ENCODE assay signal across 1 cellular context in the genomic region with DNA sequence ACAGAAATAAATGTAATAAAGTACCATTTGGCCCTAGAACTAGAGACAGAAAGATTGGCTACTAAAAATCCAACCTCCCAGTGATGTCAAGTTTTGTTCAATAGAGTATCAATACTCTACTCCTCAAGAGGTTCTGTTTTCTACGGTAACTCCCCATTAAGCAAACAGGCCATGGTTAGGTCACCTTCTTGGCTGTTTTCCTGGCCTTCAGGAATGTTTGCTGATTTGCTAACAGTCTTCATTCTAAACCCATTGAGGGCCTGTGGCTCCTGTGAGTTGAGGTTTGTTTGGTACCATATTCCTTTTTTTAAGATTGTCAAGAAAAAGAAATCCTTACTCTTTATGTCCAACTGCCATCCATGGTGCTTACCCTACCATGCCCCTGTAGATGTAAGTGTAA.
TF ChIP-seq lines count a peak whose summit lies in the region.

No MANE protein-coding gene starts in this region.

TF ChIP-seq in IMR-90, 13 proteins besides CTCF, POLR2A, EP300 and RAD21 (continued from another document):
- TF ChIP-seq, protein P1, sequence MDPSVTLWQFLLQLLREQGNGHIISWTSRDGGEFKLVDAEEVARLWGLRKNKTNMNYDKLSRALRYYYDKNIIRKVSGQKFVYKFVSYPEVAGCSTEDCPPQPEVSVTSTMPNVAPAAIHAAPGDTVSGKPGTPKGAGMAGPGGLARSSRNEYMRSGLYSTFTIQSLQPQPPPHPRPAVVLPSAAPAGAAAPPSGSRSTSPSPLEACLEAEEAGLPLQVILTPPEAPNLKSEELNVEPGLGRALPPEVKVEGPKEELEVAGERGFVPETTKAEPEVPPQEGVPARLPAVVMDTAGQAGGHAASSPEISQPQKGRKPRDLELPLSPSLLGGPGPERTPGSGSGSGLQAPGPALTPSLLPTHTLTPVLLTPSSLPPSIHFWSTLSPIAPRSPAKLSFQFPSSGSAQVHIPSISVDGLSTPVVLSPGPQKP (IDR thresholded peaks at IDR 0.05; ENCODE audit: borderline replicate concordance, low read depth, low read length), result no peak
- no peak for TF ChIP-seq SMC3 (IDR thresholded peaks at IDR 0.05; ENCODE audit: low read depth, low read length)
- no peak for TF ChIP-seq RFX5 (IDR thresholded peaks at IDR 0.05; ENCODE audit: low read depth, low read length)
